ENCODE assay signal across 8 cellular contexts in genomic region chr6:105136433-105137350, GRCh38. TPM values are rescaled to one million over a fixed set of nuclear protein-coding genes. Genes with fewer than 3 reads are reported as not detected.
DNase-seq lines count a peak whose midpoint lies in the region; ATAC-seq and TF ChIP-seq lines count a peak whose summit lies in the region.

No MANE protein-coding gene starts in this region.

- POLR2A ChIA-PET in naive thymus-derived CD4-positive, alpha-beta T cell (lab: Charles Lee): no interaction called here

- peaks cover 0 to 17% (median 11%) of the 10 kb centered on the region in 7 donors for H3K4me1 Mint-ChIP-seq in naive thymus-derived CD4-positive, alpha-beta T cell

- H3K27me3 ChIP-seq in HAP-1 (ENCODE audit: low read depth): no peaks in the 10 kb centered on the region
- peaks cover 0 to 12% of the 10 kb centered on the region in 2 donors for H3K27me3 ChIP-seq in naive thymus-derived CD4-positive, alpha-beta T cell (ENCODE audit: control insufficient read depth in 2 of 2, insufficient read depth in 2 of 2, low read length in 2 of 2)

- peak; percentile 43 for TF ChIP-seq CTCF in fibroblast of the aortic adventitia (IDR thresholded peaks at IDR 0.05; ENCODE audit: insufficient read depth, low read length)

- H3K36me3 ChIP-seq in HAP-1 (replicated peaks): no peaks in the 10 kb centered on the region
- H3K36me3 ChIP-seq in naive thymus-derived CD4-positive, alpha-beta T cell (ENCODE audit: control insufficient read depth in 2 of 3, insufficient read depth in 3 of 3, low read length in 3 of 3): no peaks in the 10 kb centered on the region

- H3K9me3 Mint-ChIP-seq in naive thymus-derived CD4-positive, alpha-beta T cell: peaks cover 0 to 3% (median 0%) of the 10 kb centered on the region in 11 donors

- intact Hi-C loops in naive thymus-derived CD4-positive, alpha-beta T cell (cut with micrococcal nuclease): no loop called here

- DNase-seq in NCI-H2196 (lab: John Stamatoyannopoulos, UW; ENCODE audit: unreplicated experiment) (peak; percentile 47), NCI-H2196 treated with DMSO at 0.1 percent for 48 hours (lab: John Stamatoyannopoulos, UW; ENCODE audit: unreplicated experiment) (no peak), HAP-1 (ENCODE audit: low spot score in 2 of 2) (peak; percentile 49 to 72), NCI-H1048 (lab: John Stamatoyannopoulos, UW) (peak; percentile 6), activated T-cell treated with anti-CD3 and anti-CD28 coated beads for 48 hours (ENCODE audit: low read depth) (peak; percentile 13), fibroblast of the aortic adventitia (ENCODE audit: low read depth) (peak; percentile 65), ureter (ENCODE audit: low spot score) (peak; percentile 54)
- peak in 4 of 9 donors; percentile 2 to 38 (median 8) for DNase-seq in naive thymus-derived CD4-positive, alpha-beta T cell

- ATAC-seq in naive thymus-derived CD4-positive, alpha-beta T cell: peak; percentile 49

- CTCF ChIA-PET in naive thymus-derived CD4-positive, alpha-beta T cell (lab: Charles Lee): no interaction called here

- peak overlapping the region; percentile 66 to 80 (median 73) for H3K4me3 Mint-ChIP-seq in naive thymus-derived CD4-positive, alpha-beta T cell

- H3K27ac Mint-ChIP-seq in naive thymus-derived CD4-positive, alpha-beta T cell: no peak overlapping the region

- no peaks in the 10 kb centered on the region for H3K9me3 ChIP-seq in HAP-1
- H3K9me3 ChIP-seq in naive thymus-derived CD4-positive, alpha-beta T cell (ENCODE audit: control insufficient read depth in 2 of 3, low read length in 3 of 3): no peaks in the 10 kb centered on the region

- H3K27ac ChIP-seq in naive thymus-derived CD4-positive, alpha-beta T cell (ENCODE audit: low read depth, low read length): no peak overlapping the region

- in situ Hi-C loops in HAP-1 (cut with MboI; ENCODE audit: low sequenced_read_pairs): no loop called here

- H3K4me3 ChIP-seq in HAP-1 (peak overlapping the region; percentile 64), fibroblast of the aortic adventitia (ENCODE audit: low read depth, low read length) (peak overlapping the region; percentile 79)
- H3K4me3 ChIP-seq in naive thymus-derived CD4-positive, alpha-beta T cell (ENCODE audit: low read length): no peak overlapping the region

- H3K36me3 Mint-ChIP-seq in naive thymus-derived CD4-positive, alpha-beta T cell: no peaks in the 10 kb centered on the region

- H3K4me1 ChIP-seq in HAP-1: peaks cover 9% of the 10 kb centered on the region; the same call in 1 of the 2 replicates
- no peaks in the 10 kb centered on the region for H3K4me1 ChIP-seq in naive thymus-derived CD4-positive, alpha-beta T cell (ENCODE audit: control insufficient read depth in 2 of 2, insufficient read depth in 2 of 2, low read length in 2 of 2)

- H3K27me3 Mint-ChIP-seq in naive thymus-derived CD4-positive, alpha-beta T cell: peaks cover 67 to 84% (median 70%) of the 10 kb centered on the region in 5 donors

RNA-seq across cellular contexts. Expression of gene POPDC3, which starts 43.1 kb away (rescaled TPM):
- 7.5 and 33.7 TPM in 2 replicates for total RNA-seq in fibroblast of the aortic adventitia (ENCODE audit: low replicate concordance)
- total RNA-seq in naive thymus-derived CD4-positive, alpha-beta T cell: not detected
- polyA plus RNA-seq in naive thymus-derived CD4-positive, alpha-beta T cell: not detected
- total RNA-seq in ureter: not detected
